ENCODE assay signal across 8 cellular contexts in genomic region chrX:10199212-10199611, GRCh38. TPM values are rescaled to one million over a fixed set of nuclear protein-coding genes. Genes with fewer than 3 reads are reported as not detected.
A peak's percentile ranks its signal among the peaks of the same experiment; 100 is the strongest.
DNase-seq lines count a peak whose midpoint lies in the region; ATAC-seq, FAIRE-seq and TF ChIP-seq lines count a peak whose summit lies in the region.
"Had no signal": no experiment of that assay in that cellular context is flagged by ENCODE, and none has a peak within 500 bp of the region (broad histone marks: within the 10 kb centered on the region; RNA-seq: fewer than 3 reads in every experiment).

No MANE protein-coding gene starts in this region.

- TF ChIP-seq CTCF in bronchial epithelial cell (IDR thresholded peaks at IDR 0.05; ENCODE audit: insufficient read depth, low read length, severe bottlenecking) = no peak
- no peak for TF ChIP-seq CTCF in testis (IDR thresholded peaks at IDR 0.05)
- TF ChIP-seq CTCF in dorsolateral prefrontal cortex (IDR thresholded peaks at IDR 0.05 in 54 of 56, conservative IDR thresholded peaks at IDR 0.05 in 2 of 56; ENCODE audit: low read depth in 1 of 56, partially characterized antibody in 56 of 56) = no peak
- TF ChIP-seq CTCF in GM13977 (IDR thresholded peaks at IDR 0.05; ENCODE audit: extremely low read depth, insufficient read depth, missing control alignments) = no peak

- intact Hi-C loops in testis (cut with DNase I; ENCODE audit: low total_unique reads) (no loop called here), dorsolateral prefrontal cortex (cut with DNase I) (no loop called here)

- DNase-seq in GM19239 (ENCODE audit: insufficient read length, low spot score) (no peak), bronchial epithelial cell (ENCODE audit: low read depth) (peak; percentile 18), testis (peak; percentile 19), dorsolateral prefrontal cortex (no peak), kidney glomerular epithelial cell (lab: John Stamatoyannopoulos, UW) (no peak), GM13977 (ENCODE audit: low spot score) (no peak)

- H3K36me3 ChIP-seq in bronchial epithelial cell (ENCODE audit: control insufficient read depth, insufficient read depth, low read length) (no peaks in the 10 kb centered on the region), testis (ENCODE audit: low read depth, missing control alignments) (no peaks in the 10 kb centered on the region)

- H3K27ac ChIP-seq in testis = no peak overlapping the region
- no peak overlapping the region for H3K27ac ChIP-seq in dorsolateral prefrontal cortex

- FAIRE-seq in GM19239 (lab: Jason Lieb, UNC) (peak; percentile 52), bronchial epithelial cell (lab: Jason Lieb, UNC) (no peak)
- FAIRE-seq: endometrium had no signal

- H3K9me3 ChIP-seq in testis = no peaks in the 10 kb centered on the region

- ATAC-seq in HG03442 (IDR thresholded peaks at IDR 0.05; ENCODE audit: unreplicated experiment) = peak; percentile 81

- no peak for TF ChIP-seq POLR2A in testis (IDR thresholded peaks at IDR 0.05)

- H3K4me3 ChIP-seq in bronchial epithelial cell (ENCODE audit: low read depth, low read length) (no peak overlapping the region), testis (no peak overlapping the region), dorsolateral prefrontal cortex (no peak overlapping the region)

- no peaks in the 10 kb centered on the region for H3K27me3 ChIP-seq in bronchial epithelial cell (ENCODE audit: control insufficient read depth, insufficient read depth, low read length)
- H3K27me3 ChIP-seq in testis = no peaks in the 10 kb centered on the region
- peaks cover 0 to 59% (median 14%) of the 10 kb centered on the region in 45 donors for H3K27me3 ChIP-seq in dorsolateral prefrontal cortex

- no peaks in the 10 kb centered on the region for H3K4me1 ChIP-seq in testis

- in situ Hi-C loops in GM13977 (cut with MboI; ENCODE audit: low pct_unique_long_range_greater_than_20kb, low sequenced_read_pairs, unreplicated experiment) = loop anchor here (25.0 kb wide), 1 partner anchor 413 kb away; the partner anchor contains the start of gene MID1

- 92 to 93% methylated on average over 6 of the region's 6 CpGs for WGBS in testis, 2 donors

RNA-seq across cellular contexts. Expression of gene CLCN4, which starts 42.4 kb away (rescaled TPM):
- total RNA-seq in bronchial epithelial cell = 1.3 and 2.4 TPM in 2 replicates
- total RNA-seq in testis = 10 to 100 TPM in 1 of 2 donors, 1 to 10 TPM in 1; 5.4 to 11.6 TPM
- 5.1 TPM for polyA plus RNA-seq in testis (ENCODE audit: insufficient read depth, low read depth, low replicate concordance)
- total RNA-seq in dorsolateral prefrontal cortex = 100 to 1,000 TPM in 11 of 120 experiments, 10 to 100 TPM in 109; 37.8 to 131 (median 77.3) TPM

Comparison
In these comparisons a context has a peak if more than half of its experiments do, and no peak if none do; other contexts are left out.
1. DNase-seq: peak in bronchial epithelial cell (single experiment) and testis (single experiment); none in GM19239 (single experiment), dorsolateral prefrontal cortex (0 of 10), kidney glomerular epithelial cell (single experiment) and GM13977 (single experiment).